1 cellular context compared by ENCODE assay signal in the genomic region with DNA sequence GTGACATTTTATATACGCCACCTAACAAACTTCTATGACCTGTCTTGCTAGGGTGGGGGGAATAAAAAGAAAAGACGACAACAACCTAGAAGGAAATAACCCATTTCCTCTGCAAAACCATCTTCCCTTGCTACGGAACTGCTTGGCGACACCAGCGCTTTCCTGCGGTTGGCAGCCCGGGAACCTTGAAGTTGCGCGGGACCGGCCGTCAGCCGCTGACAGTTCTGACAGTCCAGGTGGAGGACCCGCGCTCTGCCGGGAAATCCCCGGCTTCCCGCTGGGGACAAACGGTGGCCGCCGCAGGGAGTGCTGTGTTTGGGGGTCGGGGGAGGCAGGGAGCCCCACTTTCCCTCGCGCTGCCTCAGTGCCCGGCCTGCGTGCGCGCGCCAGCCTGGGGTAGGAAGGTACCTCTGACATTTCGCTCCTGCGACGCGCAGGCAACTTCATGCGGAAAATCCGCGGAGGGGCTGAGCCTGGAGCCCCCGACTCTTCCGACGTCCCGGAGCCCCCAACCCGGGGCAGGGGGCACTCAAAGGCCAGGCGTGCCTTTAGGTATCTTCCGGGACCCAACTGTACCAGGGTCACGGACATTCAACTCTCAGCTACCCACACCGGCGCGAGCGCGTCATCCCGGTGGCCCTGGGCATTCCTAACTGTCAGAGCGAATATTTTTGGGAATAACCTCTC.
TF ChIP-seq lines count a peak whose summit lies in the region.

No MANE protein-coding gene starts in this region.

TF ChIP-seq in HCT116, 20 proteins besides CTCF, POLR2A, EP300 and RAD21 (continued from another document):
- TF ChIP-seq, protein P1, sequence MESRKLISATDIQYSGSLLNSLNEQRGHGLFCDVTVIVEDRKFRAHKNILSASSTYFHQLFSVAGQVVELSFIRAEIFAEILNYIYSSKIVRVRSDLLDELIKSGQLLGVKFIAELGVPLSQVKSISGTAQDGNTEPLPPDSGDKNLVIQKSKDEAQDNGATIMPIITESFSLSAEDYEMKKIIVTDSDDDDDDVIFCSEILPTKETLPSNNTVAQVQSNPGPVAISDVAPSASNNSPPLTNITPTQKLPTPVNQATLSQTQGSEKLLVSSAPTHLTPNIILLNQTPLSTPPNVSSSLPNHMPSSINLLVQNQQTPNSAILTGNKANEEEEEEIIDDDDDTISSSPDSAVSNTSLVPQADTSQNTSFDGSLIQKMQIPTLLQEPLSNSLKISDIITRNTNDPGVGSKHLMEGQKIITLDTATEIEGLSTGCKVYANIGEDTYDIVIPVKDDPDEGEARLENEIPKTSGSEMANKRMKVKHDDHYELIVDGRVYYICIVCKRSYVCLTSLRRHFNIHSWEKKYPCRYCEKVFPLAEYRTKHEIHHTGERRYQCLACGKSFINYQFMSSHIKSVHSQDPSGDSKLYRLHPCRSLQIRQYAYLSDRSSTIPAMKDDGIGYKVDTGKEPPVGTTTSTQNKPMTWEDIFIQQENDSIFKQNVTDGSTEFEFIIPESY (IDR thresholded peaks at IDR 0.05; ENCODE audit: extremely low read depth, insufficient replicate concordance, low read length), result no peak
